Comparison of ENCODE assay signal across 15 cellular contexts in the genomic region with DNA sequence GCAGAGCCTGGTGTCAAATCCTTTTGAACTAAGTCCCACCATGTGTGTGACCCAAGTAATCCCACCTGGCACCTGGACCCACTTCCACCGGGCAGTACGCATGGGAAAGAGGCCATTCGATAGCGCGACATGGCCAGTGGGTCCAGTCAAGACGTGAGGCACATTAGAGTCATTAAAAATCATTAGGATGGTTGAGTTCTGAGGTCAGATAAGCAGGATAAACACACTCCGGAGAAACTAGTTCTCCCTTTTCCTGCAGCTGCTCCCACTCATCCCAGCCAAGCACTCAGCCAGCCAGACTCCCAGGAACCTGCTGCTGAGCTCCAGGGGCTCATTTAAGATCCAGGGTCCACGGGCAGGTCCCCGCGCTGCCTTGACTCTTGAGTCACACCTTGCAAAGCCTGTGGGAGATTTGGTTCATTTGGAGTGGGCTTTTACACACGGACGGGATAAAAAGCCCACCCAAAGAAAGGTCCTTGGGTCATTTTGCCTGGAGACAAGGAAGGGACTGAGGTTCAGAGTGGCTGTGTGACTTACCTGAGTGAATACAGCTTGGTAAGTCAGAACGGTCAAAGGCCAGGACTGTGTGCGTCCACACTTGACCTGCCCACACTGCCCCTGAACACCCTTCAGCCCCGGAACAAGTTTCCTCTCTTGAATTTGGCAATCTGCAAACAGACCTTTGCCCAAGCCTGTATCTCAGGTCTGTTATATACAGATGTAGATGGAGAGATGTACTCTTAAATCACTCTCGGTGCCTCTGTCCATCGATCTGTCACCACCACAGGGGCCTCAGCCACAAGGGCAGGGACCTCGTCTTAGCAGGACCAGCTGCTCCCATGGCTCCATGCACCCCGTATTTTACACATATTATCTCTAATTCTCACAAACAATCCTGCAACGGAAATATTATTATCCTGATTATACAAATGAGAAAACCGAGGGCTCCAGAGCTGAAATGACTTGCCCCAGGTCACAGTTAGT.
"Had no signal": no experiment of that assay in that cellular context is flagged by ENCODE, and none has a peak within 500 bp of the region (broad histone marks: within the 10 kb centered on the region; RNA-seq: fewer than 3 reads in every experiment).

No MANE protein-coding gene starts in this region.

- H3K27ac ChIP-seq: uterus had no signal

- H3K4me3 Mint-ChIP-seq: activated CD4-positive, alpha-beta T cell treated with anti-CD3 and anti-CD28 coated beads for 36 hours; activated naive CD8-positive, alpha-beta T cell; activated T-cell treated with anti-CD3 and anti-CD28 coated beads, Interleukin-2, amount 50 U/mL, for 24 hours; brain; naive thymus-derived CD4-positive, alpha-beta T cell; stimulated activated naive CD8-positive, alpha-beta T cell treated with anti-CD3 and anti-CD28 coated beads, Interleukin-15, Interleukin-2, amounts not matched to agents 100 ng/mL and 50 ng/mL, for 24 hours; T-cell had no signal

- H3K4me3 ChIP-seq: uterus had no signal

- H3K9me3 Mint-ChIP-seq: activated T-cell treated with anti-CD3 and anti-CD28 coated beads, Interleukin-2, amount 50 U/mL, for 24 hours; stimulated activated naive CD8-positive, alpha-beta T cell treated with anti-CD3 and anti-CD28 coated beads, Interleukin-15, Interleukin-2, amounts not matched to agents 100 ng/mL and 50 ng/mL, for 24 hours; T-cell had no signal

- H3K27me3 Mint-ChIP-seq: activated CD4-positive, alpha-beta T cell treated with anti-CD3 and anti-CD28 coated beads for 36 hours; activated naive CD8-positive, alpha-beta T cell; activated T-cell treated with anti-CD3 and anti-CD28 coated beads, Interleukin-2, amount 50 U/mL, for 24 hours; stimulated activated naive CD8-positive, alpha-beta T cell treated with anti-CD3 and anti-CD28 coated beads, Interleukin-15, Interleukin-2, amounts not matched to agents 100 ng/mL and 50 ng/mL, for 24 hours; T-cell had no signal

- DNase-seq: activated CD4-positive, alpha-beta T cell treated with anti-CD3 and anti-CD28 coated beads for 36 hours; activated gamma-delta T cell; activated T-cell treated with anti-CD3 and anti-CD28 coated beads, Interleukin-2, amount 50 U/mL, for 24 hours; amygdala; foreskin fibroblast; glutamatergic neuron; naive thymus-derived CD4-positive, alpha-beta T cell; stimulated activated CD4-positive, alpha-beta T cell treated with anti-CD3 and anti-CD28 coated beads, Interleukin-12 subunit alpha, Interleukin-12 subunit beta, amount 100 ng/mL, for 4 hours; stimulated activated CD4-positive, alpha-beta T cell treated with anti-CD3 and anti-CD28 coated beads, Interleukin-2, amount 100 ng/mL, for 48 hours; T-cell; T1000 had no signal

- H3K27ac Mint-ChIP-seq: activated CD4-positive, alpha-beta T cell treated with anti-CD3 and anti-CD28 coated beads for 36 hours; activated naive CD8-positive, alpha-beta T cell; activated T-cell treated with anti-CD3 and anti-CD28 coated beads, Interleukin-2, amount 50 U/mL, for 24 hours; stimulated activated naive CD8-positive, alpha-beta T cell treated with anti-CD3 and anti-CD28 coated beads, Interleukin-15, Interleukin-2, amounts not matched to agents 100 ng/mL and 50 ng/mL, for 24 hours; T-cell had no signal

- H3K4me1 ChIP-seq: uterus had no signal

- ATAC-seq: activated CD4-positive, alpha-beta T cell treated with anti-CD3 and anti-CD28 coated beads for 36 hours; T-cell had no signal

- H3K27me3 ChIP-seq: uterus had no signal

- H3K9me3 ChIP-seq: uterus had no signal

- H3K36me3 ChIP-seq: uterus had no signal

- H3K36me3 Mint-ChIP-seq: activated naive CD8-positive, alpha-beta T cell; brain; naive thymus-derived CD4-positive, alpha-beta T cell; T-cell had no signal
